8 cellular contexts compared by ENCODE assay signal in genomic region chr3:125051715-125052581, GRCh38. TPM values are rescaled to one million over a fixed set of nuclear protein-coding genes. Genes with fewer than 3 reads are reported as not detected.
A peak's percentile ranks its signal among the peaks of the same experiment; 100 is the strongest.
DNase-seq lines count a peak whose midpoint lies in the region; TF ChIP-seq lines count a peak whose summit lies in the region.

No MANE protein-coding gene starts in this region.

- peaks cover 35 to 42% (median 41%) of the 10 kb centered on the region in 3 donors for H3K4me1 Mint-ChIP-seq in IgD-negative memory B cell

- peak overlapping the region; percentile 73 to 96 (median 76) for H3K27ac Mint-ChIP-seq in IgD-negative memory B cell

- H3K36me3 ChIP-seq in BJ (ENCODE audit: control insufficient read depth, insufficient read depth, low read length) = peaks cover 18% of the 10 kb centered on the region
- H3K36me3 ChIP-seq in muscle layer of colon (ENCODE audit: insufficient read depth, low read length) = peaks cover 5% of the 10 kb centered on the region

- no peaks in the 10 kb centered on the region for H3K36me3 Mint-ChIP-seq in IgD-negative memory B cell

- intact Hi-C loops in dorsolateral prefrontal cortex (cut with DNase I) = loop anchor here (5.0 to 10.0 kb wide), 4 partner anchors 50 to 325 kb away; partner anchors contain the start of gene ZNF148 (in 2 of the 2)

- CTCF ChIA-PET in BJ (lab: Yijun Ruan, JAX) = interaction anchor here (1.0 to 1.2 kb wide), 3 partner anchors 12 to 143 kb away, joined by 3 read pairs; no protein-coding TSS in a partner anchor

- H3K9ac ChIP-seq in muscle layer of colon (ENCODE audit: low read length) = peak overlapping the region; percentile 24

- DNase-seq in BJ (ENCODE audit: low read depth) (peak; percentile 59), dorsolateral prefrontal cortex (peak in 1 of 10 donors; percentile 14), COLO668 (lab: John Stamatoyannopoulos, UW; ENCODE audit: unreplicated experiment) (no peak), NCI-H1105 (lab: John Stamatoyannopoulos, UW) (no peak)
- DNase-seq in activated CD4-positive, alpha-beta T cell treated with anti-CD3 and anti-CD28 coated beads, Interleukin-2, amount 50 U/mL, for 1 hour = peak; percentile 64
- DNase-seq in stimulated activated CD8-positive, alpha-beta memory T cell treated with anti-CD3 and anti-CD28 coated beads, Interleukin-7, amount 100 ng/mL, for 4 hours (ENCODE audit: low read depth in 2 of 2) = peak; percentile 66 to 69

- POLR2A ChIA-PET in BJ (lab: Charles Lee) = interaction anchor here (0.6 to 1.3 kb wide), 2 partner anchors 74 to 285 kb away, joined by 4 to 8 read pairs; no protein-coding TSS in a partner anchor

- no peaks in the 10 kb centered on the region for H3K9me3 ChIP-seq in muscle layer of colon (ENCODE audit: low read length)

- peak overlapping the region; percentile 75 to 98 (median 90) for H3K4me3 Mint-ChIP-seq in IgD-negative memory B cell

- peak overlapping the region; percentile 80 for H3K4me3 ChIP-seq in BJ (ENCODE audit: low read depth, low read length)
- peak overlapping the region in 57 of 59 donors; percentile 1 to 88 (median 31) for H3K4me3 ChIP-seq in dorsolateral prefrontal cortex
- peak overlapping the region; percentile 18 to 54 for H3K4me3 ChIP-seq in muscle layer of colon (ENCODE audit: low read depth in 1 of 2, low read length in 2 of 2)

- H3K27me3 ChIP-seq in BJ (ENCODE audit: control insufficient read depth, insufficient read depth, low read length) (no peaks in the 10 kb centered on the region), dorsolateral prefrontal cortex (no peaks in the 10 kb centered on the region), muscle layer of colon (ENCODE audit: control insufficient read depth in 1 of 2, insufficient read depth in 2 of 2, low read length in 2 of 2) (no peaks in the 10 kb centered on the region)

- H3K27ac ChIP-seq in dorsolateral prefrontal cortex (peak overlapping the region in 58 of 59 donors; percentile 3 to 93 (median 84)), muscle layer of colon (ENCODE audit: low read depth, low read length) (peak overlapping the region; percentile 95)

- no peaks in the 10 kb centered on the region for H3K27me3 Mint-ChIP-seq in IgD-negative memory B cell

- H3K4me1 ChIP-seq in muscle layer of colon (ENCODE audit: insufficient read depth, low read length) = peaks cover 80% of the 10 kb centered on the region

- no peaks in the 10 kb centered on the region for H3K9me3 Mint-ChIP-seq in IgD-negative memory B cell

- TF ChIP-seq CTCF in BJ (IDR thresholded peaks at IDR 0.05; ENCODE audit: insufficient read depth, low read depth, low read length) (no peak), dorsolateral prefrontal cortex (IDR thresholded peaks at IDR 0.05 in 54 of 56, conservative IDR thresholded peaks at IDR 0.05 in 2 of 56; ENCODE audit: low read depth in 1 of 56, partially characterized antibody in 56 of 56) (peak in 1 of 56 donors; percentile 10)

RNA-seq across cellular contexts. Expression of gene HEG1, which starts 3.8 kb away (rescaled TPM):
- polyA plus RNA-seq in BJ (2011; rRNA removed) (83.4 and 94.7 TPM in 2 replicates), IgD-negative memory B cell (1.5 TPM)
- polyA minus RNA-seq in BJ (2011; rRNA and poly(A)+ RNA removed) = 121 and 208 TPM in 2 replicates
- total RNA-seq in dorsolateral prefrontal cortex = 10 to 100 TPM; 12.8 to 65.6 (median 29.0) TPM

Comparison
In these comparisons a context has a peak if more than half of its experiments do, and no peak if none do; other contexts are left out.
1. DNase-seq: peak in BJ (single experiment), activated CD4-positive, alpha-beta T cell treated with anti-CD3 and anti-CD28 coated beads, Interleukin-2, amount 50 U/mL, for 1 hour (single experiment) and stimulated activated CD8-positive, alpha-beta memory T cell treated with anti-CD3 and anti-CD28 coated beads, Interleukin-7, amount 100 ng/mL, for 4 hours (2 of 2); none in COLO668 (single experiment) and NCI-H1105 (single experiment).
2. RNA of gene HEG1, which starts 3.8 kb away (polyA plus RNA-seq): 83.4 to 94.7 TPM in BJ; 1.5 TPM in IgD-negative memory B cell (single experiment); every median in the first group is over 10 times any median in the second.
3. Peak in every context shown above with its lines, with median percentiles within 50 percentile points of each other: H3K4me3 ChIP-seq.